In genomic region chr17:4948166-4948996, GRCh38 we compare ENCODE assay signal across 8 cellular contexts. TPM values are rescaled to one million over a fixed set of nuclear protein-coding genes. Genes with fewer than 3 reads are reported as not detected.
A peak's percentile ranks its signal among the peaks of the same experiment; 100 is the strongest.
DNase-seq lines count a peak whose midpoint lies in the region; ATAC-seq and TF ChIP-seq lines count a peak whose summit lies in the region.

Gene PFN1 (minus strand): TSS chr17:4948530. CDS start chr17:4948394, 136 bp downstream.

- no peaks in the 10 kb centered on the region for H3K27me3 Mint-ChIP-seq in activated T-cell treated with anti-CD3 and anti-CD28 coated beads, Interleukin-2, amount 50 U/mL, for 24 hours

- peak within 1 kb of the TSS; percentile 89 to 93 for H3K4me3 ChIP-seq in mucosa of rectum (ENCODE audit: low read length in 2 of 2)

- H3K9me3 Mint-ChIP-seq in activated T-cell treated with anti-CD3 and anti-CD28 coated beads, Interleukin-2, amount 50 U/mL, for 24 hours = no peaks in the 10 kb centered on the region

- peaks cover 54% of the 10 kb centered on the region for H3K36me3 Mint-ChIP-seq in activated T-cell treated with anti-CD3 and anti-CD28 coated beads, Interleukin-2, amount 50 U/mL, for 24 hours (ENCODE audit: low read depth)

- peaks cover 37 to 38% of the 10 kb centered on the region in 2 donors for H3K4me1 ChIP-seq in mucosa of rectum (ENCODE audit: control insufficient read depth in 2 of 2, insufficient read depth in 2 of 2, low read length in 2 of 2)

- TF ChIP-seq POLR2A in erythroblast (IDR thresholded peaks at IDR 0.05; ENCODE audit: low read length) = peak; percentile 86

- H3K4me3 Mint-ChIP-seq in activated T-cell treated with anti-CD3 and anti-CD28 coated beads, Interleukin-2, amount 50 U/mL, for 24 hours = peak within 1 kb of the TSS; percentile 94

- H3K9ac ChIP-seq in mucosa of rectum (ENCODE audit: low read depth in 1 of 2, low read length in 2 of 2) = peak within 1 kb of the TSS; percentile 88 to 96

- no peaks in the 10 kb centered on the region for H3K9me3 ChIP-seq in mucosa of rectum (ENCODE audit: control insufficient read depth in 2 of 2, low read length in 2 of 2)

- H3K36me3 ChIP-seq in mucosa of rectum (ENCODE audit: control insufficient read depth in 2 of 2, insufficient read depth in 2 of 2, low read length in 2 of 2) = peaks cover 26 to 31% of the 10 kb centered on the region in 2 donors

- ATAC-seq in GM18517 (IDR thresholded peaks at IDR 0.05; ENCODE audit: unreplicated experiment) = peak; percentile 6

- DNase-seq in 8988T (peak; percentile 82), HuH-7 (ENCODE audit: low spot score) (peak; percentile 85), erythroblast (lab: John Stamatoyannopoulos, UW) (peak; percentile 93 to 95)
- peak; percentile 92 for DNase-seq in activated T-cell treated with anti-CD3 and anti-CD28 coated beads, Interleukin-2, amount 50 U/mL, for 24 hours
- peak; percentile 87 for DNase-seq in stimulated activated CD8-positive, alpha-beta memory T cell treated with anti-CD3 and anti-CD28 coated beads, Interleukin-4, amount 100 ng/mL, for 24 hours (ENCODE audit: low read depth)

- peak within 1 kb of the TSS; percentile 98 for H3K27ac Mint-ChIP-seq in activated T-cell treated with anti-CD3 and anti-CD28 coated beads, Interleukin-2, amount 50 U/mL, for 24 hours

- H3K27me3 ChIP-seq in mucosa of rectum (ENCODE audit: control insufficient read depth in 2 of 2, insufficient read depth in 2 of 2, low read length in 2 of 2) = no peaks in the 10 kb centered on the region

- H3K27ac ChIP-seq in mucosa of rectum (ENCODE audit: low read depth in 2 of 2, low read length in 2 of 2) = peak within 1 kb of the TSS; percentile 100

- H3K4me1 Mint-ChIP-seq in activated T-cell treated with anti-CD3 and anti-CD28 coated beads, Interleukin-2, amount 50 U/mL, for 24 hours (ENCODE audit: low read depth) = peaks cover 46% of the 10 kb centered on the region

TF ChIP-seq in PFSK-1, 5 proteins besides CTCF, POLR2A, EP300 and RAD21:
- peak; percentile 91; the same call in 1 of the 2 replicates for TF ChIP-seq TAF1 (IDR thresholded peaks at IDR 0.05; ENCODE audit: borderline replicate concordance, insufficient read depth, low read length)
- 0 out of 2 replicates have a peak, but pooled peaks have one; percentile 50 for TF ChIP-seq SIN3A (IDR thresholded peaks at IDR 0.05; ENCODE audit: borderline replicate concordance, insufficient read depth, low read length)
- TF ChIP-seq POLR2AphosphoS5 (IDR thresholded peaks at IDR 0.05; ENCODE audit: low read depth, low read length) = peak; percentile 81
- no peak for TF ChIP-seq REST (IDR thresholded peaks at IDR 0.05; ENCODE audit: insufficient read depth in 1 of 2, low read depth in 2 of 2, low read length in 2 of 2)
- TF ChIP-seq FOXP2 (optimal IDR thresholded peaks at IDR 0.05; ENCODE audit: borderline replicate concordance, extremely low read depth, extremely low read length, insufficient read depth) = peak; percentile 48

RNA-seq across cellular contexts. Expression of gene PFN1, which starts in this region (rescaled TPM):
- 5,299 TPM for polyA plus RNA-seq in PFSK-1 (2012; ENCODE audit: insufficient read length, low read depth)

Comparison
In these comparisons a context has a peak if more than half of its experiments do, and no peak if none do; other contexts are left out.
1. Peak in every context shown above with its lines: DNase-seq, ATAC-seq, H3K4me3 ChIP-seq and H3K27ac ChIP-seq.